28 cellular contexts compared by ENCODE assay signal in the genomic region with DNA sequence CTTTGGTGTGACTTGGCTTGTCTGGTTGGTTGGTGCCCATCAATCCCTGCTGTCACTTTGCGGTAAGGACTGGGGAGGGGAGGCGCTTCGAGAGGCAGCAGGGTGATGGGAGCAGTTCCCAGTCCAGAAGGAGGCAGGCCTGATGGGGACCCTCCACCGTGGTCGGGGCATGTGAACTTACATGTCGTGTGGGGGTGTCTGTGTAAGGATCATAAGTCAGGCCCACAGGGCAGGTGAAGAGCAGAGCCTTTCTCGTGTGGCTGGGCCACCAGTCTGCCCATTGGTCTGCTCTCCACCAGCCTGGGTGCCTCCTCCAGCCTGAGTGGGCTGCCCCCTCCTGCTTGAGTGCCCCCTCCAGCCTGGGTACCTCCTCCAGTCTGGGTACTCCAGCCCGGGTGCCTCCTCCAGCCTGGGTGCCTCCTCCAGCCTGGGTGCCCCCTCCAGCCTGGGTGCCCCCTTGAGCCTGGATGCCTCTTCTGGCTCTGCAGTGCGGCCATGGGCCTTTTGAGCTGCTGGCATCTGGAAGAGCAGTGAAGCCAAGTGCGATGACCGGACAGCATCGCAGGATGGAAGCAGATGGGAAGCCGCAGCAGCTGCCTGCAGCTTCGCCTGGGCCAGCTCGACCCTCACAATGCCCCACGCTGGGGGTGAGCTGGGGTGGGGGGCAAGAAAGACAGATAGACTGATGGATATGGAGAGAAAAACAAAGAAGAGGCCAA. TPM values are rescaled to one million over a fixed set of nuclear protein-coding genes. Genes with fewer than 3 reads are reported as not detected.
DNase-seq lines count a peak whose midpoint lies in the region; ATAC-seq, FAIRE-seq and TF ChIP-seq lines count a peak whose summit lies in the region.
"Had no signal": no experiment of that assay in that cellular context is flagged by ENCODE, and none has a peak within 500 bp of the region (broad histone marks: within the 10 kb centered on the region; RNA-seq: fewer than 3 reads in every experiment).

No MANE protein-coding gene starts in this region.

- H3K36me3 ChIP-seq in liver (ENCODE audit: control insufficient read depth in 4 of 4, insufficient read depth in 3 of 4, low read depth in 1 of 4, low read length in 3 of 4) (peaks cover 0 to 3% (median under 1%) of the 10 kb centered on the region in 4 donors), HepG2 (replicated peaks in 1 of 2; ENCODE audit: control insufficient read depth in 1 of 2, insufficient read depth in 2 of 2, low read length in 2 of 2) (no peaks in the 10 kb centered on the region), kidney (ENCODE audit: control insufficient read depth in 1 of 2, insufficient read depth in 2 of 2, low read length in 2 of 2) (no peaks in the 10 kb centered on the region), gastrocnemius medialis (peaks cover 0 to 7% of the 10 kb centered on the region in 2 donors)
- H3K36me3 ChIP-seq: adrenal gland had no signal

- H3K79me2 ChIP-seq in HepG2 (ENCODE audit: insufficient read depth, low read length) = no peaks in the 10 kb centered on the region

- no peak for DNase-seq in HepG2 (ENCODE audit: low spot score)
- peak; percentile 67 for DNase-seq in kidney
- DNase-seq in gastrocnemius medialis = no peak
- DNase-seq in NCI-H748 treated with DMSO at 0.1 percent for 48 hours (lab: John Stamatoyannopoulos, UW) = no peak
- no peak for DNase-seq in NOMO-1 (lab: John Stamatoyannopoulos, UW; ENCODE audit: unreplicated experiment in 2 of 2)
- DNase-seq: activated CD4-positive, alpha-beta T cell treated with anti-CD3 and anti-CD28 coated beads for 4 hours; activated CD8-positive, alpha-beta memory T cell treated with anti-CD3 and anti-CD28 coated beads for 24 hours; activated T-cell treated with anti-CD3 and anti-CD28 coated beads, Interleukin-2, amount 50 U/mL, for 1 hour; adrenal gland; AML-193; CD8-positive, alpha-beta memory T cell; DMS153; NCI-H1694 treated with DMSO at 0.1 percent for 48 hours; NCI-H2171 treated with DMSO at 0.1 percent for 48 hours; NCI-H526 treated with DMSO at 0.1 percent for 48 hours; occipital lobe; RPMI8226; SK-N-SH; stimulated activated CD4-positive, alpha-beta T cell treated with anti-CD3 and anti-CD28 coated beads, Interleukin-4, amount 100 ng/mL, for 24 hours; stimulated activated naive CD4-positive, alpha-beta T cell had no signal

- H3K4me1 ChIP-seq in liver (ENCODE audit: control insufficient read depth in 4 of 4, insufficient read depth in 4 of 4, low read length in 3 of 4) (peaks cover 4 to 41% (median 25%) of the 10 kb centered on the region in 4 donors), HepG2 (ENCODE audit: insufficient read depth, low read length) (peaks cover 22% of the 10 kb centered on the region), kidney (ENCODE audit: control insufficient read depth in 1 of 2, insufficient read depth in 1 of 2, low read depth in 1 of 2, low read length in 2 of 2) (peaks cover 7 to 8% of the 10 kb centered on the region in 2 donors), gastrocnemius medialis (peaks cover 83 to 84% of the 10 kb centered on the region in 2 donors)

- no peak overlapping the region for H3K4me3 ChIP-seq in liver (ENCODE audit: low read depth in 1 of 3, low read length in 3 of 3)
- no peak overlapping the region for H3K4me3 ChIP-seq in HepG2 (replicated peaks in 1 of 3; ENCODE audit: insufficient read depth in 1 of 3, low read depth in 2 of 3, low read length in 3 of 3)
- H3K4me3 ChIP-seq in kidney (ENCODE audit: low read length in 2 of 2) = no peak overlapping the region
- no peak overlapping the region for H3K4me3 ChIP-seq in gastrocnemius medialis
- H3K4me3 ChIP-seq: adrenal gland, GM23338 had no signal

- intact Hi-C loops in HepG2 (cut with micrococcal nuclease; ENCODE audit: unreplicated experiment) = no loop called here
- intact Hi-C loops in kidney (cut with DNase I) = no loop called here
- intact Hi-C loops in gastrocnemius medialis (cut with DNase I; ENCODE audit: low total_unique reads) = no loop called here

- H4K20me1 ChIP-seq in HepG2 (ENCODE audit: insufficient read depth, low read length) = no peaks in the 10 kb centered on the region

- in situ Hi-C loops in HepG2 (cut with HindIII; ENCODE audit: extremely low pct_ligation_motif_present, low pct_unique_long_range_greater_than_20kb) (no loop called here), gastrocnemius medialis (cut with MboI; ENCODE audit: low sequenced_read_pairs in 4 of 4) (no loop called here)

- no peaks in the 10 kb centered on the region for H3K27me3 ChIP-seq in liver (ENCODE audit: control insufficient read depth in 4 of 4, insufficient read depth in 4 of 4, low read length in 3 of 4)
- H3K27me3 ChIP-seq in HepG2 (ENCODE audit: control insufficient read depth in 1 of 2, insufficient read depth in 2 of 2, low read length in 2 of 2) = no peaks in the 10 kb centered on the region
- no peaks in the 10 kb centered on the region for H3K27me3 ChIP-seq in gastrocnemius medialis
- H3K27me3 ChIP-seq: adrenal gland had no signal

- H3K27ac ChIP-seq in liver (ENCODE audit: low read depth in 1 of 2, low read length in 2 of 2) = peak overlapping the region; percentile 11 to 15
- H3K27ac ChIP-seq in HepG2 (ENCODE audit: extremely low read length, insufficient read depth, low read length) = no peak overlapping the region
- no peak overlapping the region for H3K27ac ChIP-seq in kidney (ENCODE audit: low read depth in 2 of 2, low read length in 2 of 2)
- H3K27ac ChIP-seq in gastrocnemius medialis = peak overlapping the region; percentile 51 to 96 (median 74)

- TF ChIP-seq EP300 in HepG2 (IDR thresholded peaks at IDR 0.05; ENCODE audit: low read depth in 2 of 2, low read length in 2 of 2) = no peak
- TF ChIP-seq EP300 in HepG2 (CRISPR knock-in tag; IDR thresholded peaks at IDR 0.05; ENCODE audit: borderline replicate concordance) = no peak

- TF ChIP-seq POLR2A in HepG2 (IDR thresholded peaks at IDR 0.05; ENCODE audit: insufficient read depth in 1 of 2, low read depth in 2 of 2, low read length in 2 of 2) = no peak
- no peak for TF ChIP-seq POLR2A in gastrocnemius medialis (IDR thresholded peaks at IDR 0.05)

- no peak for TF ChIP-seq RAD21 in liver (IDR thresholded peaks at IDR 0.05)
- no peak for TF ChIP-seq RAD21 in HepG2 (CRISPR knock-in tag; IDR thresholded peaks at IDR 0.05)

- TF ChIP-seq CTCF in liver (IDR thresholded peaks at IDR 0.05; ENCODE audit: low read depth, low read length, missing input control) (no peak), HepG2 (CRISPR knock-in tag; IDR thresholded peaks at IDR 0.05) (no peak), kidney (IDR thresholded peaks at IDR 0.05; ENCODE audit: borderline replicate concordance, extremely low read depth, insufficient read depth) (no peak), gastrocnemius medialis (IDR thresholded peaks at IDR 0.05 in 4 of 5, conservative IDR thresholded peaks at IDR 0.05 in 1 of 5) (no peak)

- POLR2A ChIA-PET in HepG2 (lab: Yijun Ruan, JAX) = no interaction called here

- CTCF ChIA-PET in HepG2 (lab: Yijun Ruan, JAX; ENCODE audit: low intra/inter-chr PET ratio, low total read pairs) = no interaction called here

- FAIRE-seq in HepG2 (lab: Jason Lieb, UNC) = no peak
- no peak for FAIRE-seq in kidney (lab: Jason Lieb, UNC)
- FAIRE-seq: A204.1, bronchial epithelial cell, G401.6, keratinocyte had no signal

- H3K9ac ChIP-seq in liver (ENCODE audit: low read depth in 1 of 2, low read length in 2 of 2) (no peak overlapping the region), HepG2 (ENCODE audit: insufficient read depth, low read depth, low read length) (no peak overlapping the region), kidney (ENCODE audit: low read length in 2 of 2) (no peak overlapping the region)
- H3K9ac ChIP-seq: SK-N-SH had no signal

- no TSS peak for BruUV-seq in HepG2 (replicated peaks; lab: Mats Ljungman, UMichigan)

- WGBS in liver = 93% methylated on average over 16 of the region's 16 CpGs
- WGBS in HepG2 (ENCODE audit: low lambda C conversion rate) = 85% methylated on average over 15 of the region's 16 CpGs

- no peaks in the 10 kb centered on the region for H3K9me3 ChIP-seq in liver (ENCODE audit: control insufficient read depth in 4 of 4, low read length in 3 of 4)
- no peaks in the 10 kb centered on the region for H3K9me3 ChIP-seq in HepG2 (ENCODE audit: low read length)
- H3K9me3 ChIP-seq in kidney (ENCODE audit: control insufficient read depth in 1 of 2, low read length in 2 of 2) = no peaks in the 10 kb centered on the region
- no peaks in the 10 kb centered on the region for H3K9me3 ChIP-seq in gastrocnemius medialis
- H3K9me3 ChIP-seq: adrenal gland, SK-N-SH had no signal

- ATAC-seq in HepG2 (no peak), gastrocnemius medialis (no peak), GM19035 (IDR thresholded peaks at IDR 0.05; ENCODE audit: unreplicated experiment) (no peak), HG02678 (IDR thresholded peaks at IDR 0.05; ENCODE audit: unreplicated experiment) (no peak)
- ATAC-seq: GM23338 had no signal

- no peak overlapping the region for H2AFZ ChIP-seq in HepG2 (ENCODE audit: low read length)
- H2AFZ ChIP-seq: GM23338 had no signal

- H3K4me2 ChIP-seq in HepG2 (ENCODE audit: low read depth, low read length) = no peak overlapping the region
- H3K4me2 ChIP-seq: GM23338, SK-N-SH had no signal

RNA-seq across cellular contexts. Expression of a gene that starts 25.0 kb away (rescaled TPM):
- total RNA-seq in liver = 10 to 100 TPM in 1 of 2 donors, under 1 TPM in 1; 0.33 to 37.7 TPM
- 10 to 100 TPM; 20.4 to 33.2 TPM for polyA plus RNA-seq in liver
- 0.11 and 0.13 TPM in 2 replicates for total RNA-seq in HepG2 (2016; rRNA removed; fragmentation: Illumina TruSeq; extraction: Trizol)
- 0.10 TPM in 1 of 2 replicates, not detected in the other for total RNA-seq in HepG2 (2016; cell fraction: cytosol; rRNA removed; fragmentation: Illumina TruSeq; extraction: Trizol; ENCODE audit: low read depth)
- 0.13 and 0.21 TPM in 2 replicates for total RNA-seq in HepG2 (2016; cell fraction: insoluble cytoplasmic fraction; rRNA removed; fragmentation: Illumina TruSeq; extraction: Trizol)
- total RNA-seq in HepG2 (2016; cell fraction: membrane; rRNA removed; fragmentation: Illumina TruSeq; extraction: Trizol) = 0.12 and 0.21 TPM in 2 replicates
- total RNA-seq in HepG2 (2016; cell fraction: nucleus; rRNA removed; fragmentation: Illumina TruSeq; extraction: Trizol) = 0.34 and 0.38 TPM in 2 replicates
- polyA plus RNA-seq in HepG2 (2011; rRNA removed) = 0.22 and 0.61 TPM in 2 replicates
- 0.23 and 0.62 TPM in 2 replicates for polyA plus RNA-seq in HepG2 (2011; cell fraction: cytosol; rRNA removed)
- 0.55 and 0.88 TPM in 2 replicates for polyA plus RNA-seq in HepG2 (2011; cell fraction: nucleus; rRNA removed)
- polyA plus RNA-seq in HepG2 (2012) = 0.13 TPM in 1 of 2 replicates, not detected in the other
- not detected in 2 replicates for polyA plus RNA-seq in HepG2 (2016; cell fraction: cytosol; fragmentation: Illumina TruSeq; extraction: Trizol; ENCODE audit: low read depth)
- polyA plus RNA-seq in HepG2 (2016; cell fraction: insoluble cytoplasmic fraction; fragmentation: Illumina TruSeq; extraction: Trizol; ENCODE audit: low read depth) = 0.11 and 0.14 TPM in 2 replicates
- 0.13 TPM in 1 of 2 replicates, not detected in the other for polyA plus RNA-seq in HepG2 (2016; cell fraction: membrane; fragmentation: Illumina TruSeq; extraction: Trizol; ENCODE audit: low read depth)
- polyA plus RNA-seq in HepG2 (2016; cell fraction: nucleus; fragmentation: Illumina TruSeq; extraction: Trizol; ENCODE audit: insufficient read depth, low read depth) = 0.15 and 0.25 TPM in 2 replicates
- polyA minus RNA-seq in HepG2 (2011; rRNA and poly(A)+ RNA removed; ENCODE audit: low replicate concordance) = 1.6 and 10.7 TPM in 2 replicates
- 0.44 TPM in 1 of 2 replicates, not detected in the other for polyA minus RNA-seq in HepG2 (2011; cell fraction: cytosol; rRNA and poly(A)+ RNA removed)
- polyA minus RNA-seq in HepG2 (2011; cell fraction: nucleus; rRNA and poly(A)+ RNA removed) = 0.62 and 1.4 TPM in 2 replicates
- total RNA-seq in kidney = 11.2 TPM
- polyA plus RNA-seq in kidney (ENCODE audit: insufficient read depth, low read depth, low replicate concordance) = 18.6 TPM
- 100 to 1,000 TPM; 122 to 266 (median 150) TPM for total RNA-seq in gastrocnemius medialis
- total RNA-seq: CD8-positive, alpha-beta memory T cell had no signal
- polyA plus RNA-seq: CD8-positive, alpha-beta memory T cell; keratinocyte had no signal

Comparison
In these comparisons a context has a peak if more than half of its experiments do, and no peak if none do; other contexts are left out.
1. H3K27ac ChIP-seq: peak in liver (2 of 2) and gastrocnemius medialis (4 of 4); none in HepG2 (single experiment) and kidney (0 of 2).